14 cellular contexts compared by ENCODE assay signal in genomic region chr11:69943066-69943465, GRCh38.
DNase-seq lines count a peak whose midpoint lies in the region; TF ChIP-seq lines count a peak whose summit lies in the region.
"Had no signal": no experiment of that assay in that cellular context is flagged by ENCODE, and none has a peak within 500 bp of the region (broad histone marks: within the 10 kb centered on the region; RNA-seq: fewer than 3 reads in every experiment).

No MANE protein-coding gene starts in this region.

- DNase-seq in ELR (ENCODE audit: low read depth) (peak; percentile 40), M059J (ENCODE audit: low read depth) (peak; percentile 52), epithelial cell of proximal tubule (ENCODE audit: low read depth) (no peak), progenitor cell of endocrine pancreas (ENCODE audit: low spot score, unreplicated experiment) (no peak), NCI-H526 treated with DMSO at 0.1 percent for 48 hours (lab: John Stamatoyannopoulos, UW) (no peak), COLO829 (ENCODE audit: low spot score) (no peak), ureter (ENCODE audit: low spot score) (no peak), NCI-H146 treated with DMSO at 0.1 percent for 48 hours (lab: John Stamatoyannopoulos, UW; ENCODE audit: unreplicated experiment) (no peak)
- DNase-seq: activated CD4-positive, alpha-beta T cell treated with anti-CD3 and anti-CD28 coated beads for 48 hours; glutamatergic neuron; NCI-H1417 treated with DMSO at 0.1 percent for 48 hours; SHP77 treated with DMSO at 0.1 percent for 48 hours had no signal

- H3K4me3 ChIP-seq in epithelial cell of proximal tubule (ENCODE audit: low read depth, low read length) = no peak overlapping the region

- no peaks in the 10 kb centered on the region for H3K36me3 Mint-ChIP-seq in progenitor cell of endocrine pancreas (ENCODE audit: insufficient read depth)
- H3K36me3 Mint-ChIP-seq: mesothelial cell of epicardium; stimulated activated effector memory CD8-positive, alpha-beta T cell treated with anti-CD3 and anti-CD28 coated beads, Interleukin-12 subunit alpha, Interleukin-12 subunit beta, amount 100 ng/mL, for 72 hours had no signal

- H3K27ac Mint-ChIP-seq in progenitor cell of endocrine pancreas = no peak overlapping the region
- H3K27ac Mint-ChIP-seq: mesothelial cell of epicardium; stimulated activated effector memory CD8-positive, alpha-beta T cell treated with anti-CD3 and anti-CD28 coated beads, Interleukin-12 subunit alpha, Interleukin-12 subunit beta, amount 100 ng/mL, for 72 hours had no signal

- no peak overlapping the region for H3K4me3 Mint-ChIP-seq in progenitor cell of endocrine pancreas (ENCODE audit: low read depth)
- H3K4me3 Mint-ChIP-seq: mesothelial cell of epicardium; stimulated activated effector memory CD8-positive, alpha-beta T cell treated with anti-CD3 and anti-CD28 coated beads, Interleukin-12 subunit alpha, Interleukin-12 subunit beta, amount 100 ng/mL, for 72 hours had no signal

- peaks cover 20% of the 10 kb centered on the region for H3K4me1 Mint-ChIP-seq in progenitor cell of endocrine pancreas (ENCODE audit: low read depth)
- H3K4me1 Mint-ChIP-seq: stimulated activated effector memory CD8-positive, alpha-beta T cell treated with anti-CD3 and anti-CD28 coated beads, Interleukin-12 subunit alpha, Interleukin-12 subunit beta, amount 100 ng/mL, for 72 hours had no signal

- no peaks in the 10 kb centered on the region for H3K27me3 Mint-ChIP-seq in progenitor cell of endocrine pancreas

- no peaks in the 10 kb centered on the region for H3K9me3 Mint-ChIP-seq in progenitor cell of endocrine pancreas (ENCODE audit: low read depth)
- H3K9me3 Mint-ChIP-seq: mesothelial cell of epicardium; stimulated activated effector memory CD8-positive, alpha-beta T cell treated with anti-CD3 and anti-CD28 coated beads, Interleukin-12 subunit alpha, Interleukin-12 subunit beta, amount 100 ng/mL, for 72 hours had no signal

- TF ChIP-seq CTCF in epithelial cell of proximal tubule (conservative IDR thresholded peaks at IDR 0.05; ENCODE audit: low read depth, low read length) (peak; percentile 37), progenitor cell of endocrine pancreas (IDR thresholded peaks at IDR 0.05; ENCODE audit: unreplicated experiment) (peak; percentile 40)

Comparison
In these comparisons a context has a peak if more than half of its experiments do, and no peak if none do; other contexts are left out.
1. DNase-seq: peak in ELR (single experiment) and M059J (single experiment); none in epithelial cell of proximal tubule (single experiment), progenitor cell of endocrine pancreas (single experiment), NCI-H526 treated with DMSO at 0.1 percent for 48 hours (single experiment), COLO829 (single experiment), ureter (single experiment) and NCI-H146 treated with DMSO at 0.1 percent for 48 hours (single experiment).